In the genomic region with DNA sequence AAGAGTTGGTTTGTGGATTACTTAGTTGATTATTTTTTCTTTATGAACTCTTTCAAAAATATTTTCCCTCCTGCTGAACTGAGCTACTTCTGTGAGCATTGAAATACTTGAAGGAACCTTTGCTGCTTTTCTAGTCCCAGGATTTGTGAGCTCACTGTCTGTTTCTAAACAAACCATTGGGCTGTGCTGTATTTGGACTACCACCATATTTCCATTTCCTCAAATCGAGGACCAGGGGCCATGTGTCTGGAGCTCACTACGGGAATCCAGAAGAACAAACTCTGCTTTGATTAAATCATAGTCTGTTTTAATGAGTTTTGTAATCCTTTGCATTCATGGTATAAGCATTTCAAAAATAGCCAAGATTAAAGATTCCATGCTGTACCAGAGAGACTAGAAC, we compare ENCODE assay signal across 8 cellular contexts. TPM values are rescaled to one million over a fixed set of nuclear protein-coding genes. Genes with fewer than 3 reads are reported as not detected.
A peak's percentile ranks its signal among the peaks of the same experiment; 100 is the strongest.
DNase-seq lines count a peak whose midpoint lies in the region; ATAC-seq and TF ChIP-seq lines count a peak whose summit lies in the region.

No MANE protein-coding gene starts in this region.

- no peaks in the 10 kb centered on the region for H3K27me3 Mint-ChIP-seq in activated naive CD8-positive, alpha-beta T cell

- no peak for ATAC-seq in Right ventricle myocardium superior (ENCODE audit: poor library complexity)
- ATAC-seq in left lung, result no peak
- no peak for ATAC-seq in upper lobe of left lung (ENCODE audit: low FRiP score in 2 of 2)

- H3K4me1 Mint-ChIP-seq in activated naive CD8-positive, alpha-beta T cell (ENCODE audit: low read depth), result peaks cover 49% of the 10 kb centered on the region

- peaks cover 5% of the 10 kb centered on the region for H3K36me3 Mint-ChIP-seq in activated naive CD8-positive, alpha-beta T cell

- no peak for TF ChIP-seq POLR2A in upper lobe of left lung (IDR thresholded peaks at IDR 0.05)

- WGBS in upper lobe of left lung, 2 donors, result 14 to 58% methylated on average over 2 of the region's 2 CpGs

- H3K27me3 ChIP-seq in cardiac muscle cell (peaks cover 22% of the 10 kb centered on the region), left lung (no peaks in the 10 kb centered on the region), upper lobe of left lung (no peaks in the 10 kb centered on the region)

- no peaks in the 10 kb centered on the region for H3K9me3 Mint-ChIP-seq in activated naive CD8-positive, alpha-beta T cell (ENCODE audit: low read depth)

- peak overlapping the region; percentile 98 for H3K4me3 Mint-ChIP-seq in activated naive CD8-positive, alpha-beta T cell

- H3K4me3 ChIP-seq in cardiac muscle cell (peak overlapping the region; percentile 64), left lung (peak overlapping the region; percentile 74 to 81), upper lobe of left lung (peak overlapping the region in 3 of 4 donors; percentile 57 to 91 (median 60))

- H3K27ac ChIP-seq in cardiac muscle cell (no peak overlapping the region), left lung (peak overlapping the region in 1 of 2 donors; percentile 91), upper lobe of left lung (peak overlapping the region in 3 of 4 donors; percentile 93 to 95 (median 95))

- DNase-seq in cardiac muscle cell (ENCODE audit: low read depth in 1 of 2, low spot score in 1 of 2), result no peak
- no peak for DNase-seq in Right ventricle myocardium superior
- DNase-seq in left lung, result no peak
- no peak for DNase-seq in upper lobe of left lung
- DNase-seq in stimulated activated CD4-positive, alpha-beta T cell treated with anti-CD3 and anti-CD28 coated beads, Interleukin-12 subunit alpha, Interleukin-12 subunit beta, amount 100 ng/mL, for 4 hours, result no peak
- DNase-seq in DMS114 treated with DMSO at 0.1 percent for 48 hours (lab: John Stamatoyannopoulos, UW; ENCODE audit: unreplicated experiment), result no peak
- no peak for DNase-seq in stimulated activated CD4-positive, alpha-beta T cell treated with anti-CD3 and anti-CD28 coated beads, Interleukin-4, amount 100 ng/mL, for 1 hour

- intact Hi-C loops in Right ventricle myocardium superior (cut with DNase I) (loop anchor here (10.0 kb wide), 2 partner anchors 112 to 622 kb away; partner anchors contain the start of gene FOSL2), left lung (cut with DNase I) (no loop called here)

- H3K4me1 ChIP-seq in cardiac muscle cell (ENCODE audit: low read depth), result peaks cover 14% of the 10 kb centered on the region
- peaks cover 22 to 63% of the 10 kb centered on the region in 2 donors for H3K4me1 ChIP-seq in left lung
- peaks cover 24 to 28% (median 26%) of the 10 kb centered on the region in 4 donors for H3K4me1 ChIP-seq in upper lobe of left lung

- no peak for TF ChIP-seq EP300 in upper lobe of left lung (IDR thresholded peaks at IDR 0.05)

- peak overlapping the region; percentile 52 for H3K27ac Mint-ChIP-seq in activated naive CD8-positive, alpha-beta T cell

- peaks cover 3% of the 10 kb centered on the region for H3K36me3 ChIP-seq in cardiac muscle cell
- peaks cover 0 to 19% of the 10 kb centered on the region in 2 donors for H3K36me3 ChIP-seq in left lung
- H3K36me3 ChIP-seq in upper lobe of left lung, result peaks cover 0 to 17% (median 0%) of the 10 kb centered on the region in 4 donors

- no peaks in the 10 kb centered on the region for H3K9me3 ChIP-seq in cardiac muscle cell (ENCODE audit: low read depth)
- no peaks in the 10 kb centered on the region for H3K9me3 ChIP-seq in left lung
- H3K9me3 ChIP-seq in upper lobe of left lung, result no peaks in the 10 kb centered on the region

- TF ChIP-seq CTCF in cardiac muscle cell (IDR thresholded peaks at IDR 0.05; ENCODE audit: low read depth, low read length) (no peak), left lung (IDR thresholded peaks at IDR 0.05) (no peak), upper lobe of left lung (IDR thresholded peaks at IDR 0.05) (no peak)

RNA-seq across cellular contexts. Expression of gene MRPL33, which starts 1.3 kb away (rescaled TPM):
- total RNA-seq in cardiac muscle cell (46.6 and 78.6 TPM in 2 replicates), Right ventricle myocardium superior (356 TPM), left lung (100 to 1,000 TPM in 1 of 2 donors, 10 to 100 TPM in 1; 75.2 to 110 TPM), upper lobe of left lung (100 to 1,000 TPM in 2 of 6 donors, 10 to 100 TPM in 4; 54.5 to 122 (median 72.4) TPM)
- 240 and 271 TPM in 2 replicates for polyA plus RNA-seq in cardiac muscle cell
